ENCODE assay signal across 1 cellular context in the genomic region with DNA sequence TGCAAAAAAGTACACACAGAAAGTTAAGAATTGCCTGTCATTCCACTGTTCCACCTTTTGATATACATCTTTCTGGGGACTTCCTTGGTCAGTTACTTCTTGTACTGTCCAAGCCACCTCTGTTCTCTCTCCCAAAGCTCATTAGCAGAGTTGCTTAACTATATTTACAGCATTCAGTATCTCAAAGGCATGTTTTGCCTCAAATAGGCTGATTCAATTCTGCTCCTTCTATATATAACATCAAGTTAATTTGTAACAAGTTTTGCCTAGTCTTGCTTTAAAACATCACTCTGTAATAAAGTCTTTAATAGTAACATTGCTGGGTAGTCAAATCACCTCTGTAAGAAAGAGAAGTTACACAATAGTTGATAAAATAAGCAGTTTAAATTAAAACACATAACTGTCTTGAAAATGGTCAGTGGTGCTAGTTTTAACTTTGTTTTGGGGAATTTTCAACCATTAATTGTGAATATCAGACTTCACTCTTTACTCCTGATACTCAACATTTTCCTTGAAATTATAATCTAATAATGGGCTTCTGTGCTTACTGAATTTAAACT.
TF ChIP-seq lines count a peak whose summit lies in the region.

No MANE protein-coding gene starts in this region.

TF ChIP-seq in GM12878, 131 proteins besides CTCF, POLR2A, EP300 and RAD21 (continued from another document):
- TF ChIP-seq RUNX3 (IDR thresholded peaks at IDR 0.05; ENCODE audit: low read length) (no peak), ZNF24 (IDR thresholded peaks at IDR 0.05) (peak; percentile 47; the same call in 1 of the 2 replicates), MEF2A (IDR thresholded peaks at IDR 0.05; ENCODE audit: insufficient read depth, low read depth, low read length) (no peak), IKZF1 (conservative IDR thresholded peaks at IDR 0.05) (0 out of 2 replicates have a peak, but pooled peaks have one; percentile 26)
TF ChIP-seq in GM12878: peak in this region for 7.
